In genomic region chr15:28267727-28268126, GRCh38 we compare ENCODE assay signal across 25 cellular contexts.
"Had no signal": no experiment of that assay in that cellular context is flagged by ENCODE, and none has a peak within 500 bp of the region (broad histone marks: within the 10 kb centered on the region; RNA-seq: fewer than 3 reads in every experiment).

No MANE protein-coding gene starts in this region.

- H3K27me3 Mint-ChIP-seq: effector memory CD8-positive, alpha-beta T cell; naive B cell; natural killer cell treated with Interleukin-12 subunit alpha and Interleukin-12 subunit beta and Interleukin-15 and Interleukin-18, amount 100 ng/mL, for 72 hours; stimulated activated naive CD8-positive, alpha-beta T cell treated with anti-CD3 and anti-CD28 coated beads, Interleukin-15, Interleukin-2, amounts not matched to agents 100 ng/mL and 50 ng/mL, for 24 hours had no signal

- DNase-seq: cerebellar nuclear complex; cortex of kidney; effector memory CD8-positive, alpha-beta T cell; head of caudate nucleus; mesenchymal stem cell; naive B cell; ovary; posterior cingulate gyrus; retina; right lobe of liver; stimulated activated CD4-positive, alpha-beta T cell treated with anti-CD3 and anti-CD28 coated beads, Interleukin-12 subunit alpha, Interleukin-12 subunit beta, amount 100 ng/mL, for 4 hours; stimulated activated CD4-positive, alpha-beta T cell treated with anti-CD3 and anti-CD28 coated beads, Interleukin-1b, Interleukin-23, amount 100 ng/mL, for 48 hours; stimulated activated CD4-positive, alpha-beta T cell treated with anti-CD3 and anti-CD28 coated beads, Interleukin-4, amount 100 ng/mL, for 1 hour; stimulated activated CD8-positive, alpha-beta memory T cell treated with anti-CD3 and anti-CD28 coated beads, Interleukin-4, amount 100 ng/mL, for 48 hours; transverse colon; upper lobe of right lung; uterus had no signal

- H3K9me3 ChIP-seq: mucosa of descending colon, ovary, right lobe of liver, transverse colon, upper lobe of right lung, uterus had no signal

- H3K36me3 ChIP-seq: neural progenitor cell, uterus had no signal

- H3K27ac ChIP-seq: neural progenitor cell, ovary, right lobe of liver, transverse colon, upper lobe of right lung, uterus had no signal

- H3K27me3 ChIP-seq: neural progenitor cell, ovary, right lobe of liver, transverse colon, upper lobe of right lung, uterus had no signal

- ATAC-seq: effector memory CD8-positive, alpha-beta T cell; left lobe of liver; mucosa of descending colon; natural killer cell treated with Interleukin-12 subunit alpha and Interleukin-12 subunit beta and Interleukin-15 and Interleukin-18, amount 100 ng/mL, for 72 hours; upper lobe of right lung had no signal

- H3K4me1 ChIP-seq: neural progenitor cell, right lobe of liver, transverse colon, upper lobe of right lung, uterus had no signal

- H3K4me1 Mint-ChIP-seq: mesothelial cell of epicardium, neural progenitor cell had no signal

- H3K27ac Mint-ChIP-seq: effector memory CD8-positive, alpha-beta T cell; mesothelial cell of epicardium; natural killer cell treated with Interleukin-12 subunit alpha and Interleukin-12 subunit beta and Interleukin-15 and Interleukin-18, amount 100 ng/mL, for 72 hours; neural progenitor cell; stimulated activated naive CD8-positive, alpha-beta T cell treated with anti-CD3 and anti-CD28 coated beads, Interleukin-15, Interleukin-2, amounts not matched to agents 100 ng/mL and 50 ng/mL, for 24 hours had no signal

- H3K4me3 ChIP-seq: lung, mucosa of descending colon, neural progenitor cell, ovary, right lobe of liver, smooth muscle cell, transverse colon, upper lobe of right lung, uterus had no signal

- H3K9me3 Mint-ChIP-seq: effector memory CD8-positive, alpha-beta T cell; mesothelial cell of epicardium; naive B cell; natural killer cell treated with Interleukin-12 subunit alpha and Interleukin-12 subunit beta and Interleukin-15 and Interleukin-18, amount 100 ng/mL, for 72 hours; neural progenitor cell; stimulated activated naive CD8-positive, alpha-beta T cell treated with anti-CD3 and anti-CD28 coated beads, Interleukin-15, Interleukin-2, amounts not matched to agents 100 ng/mL and 50 ng/mL, for 24 hours had no signal

- H3K4me3 Mint-ChIP-seq: effector memory CD8-positive, alpha-beta T cell; mesothelial cell of epicardium; naive B cell; natural killer cell treated with Interleukin-12 subunit alpha and Interleukin-12 subunit beta and Interleukin-15 and Interleukin-18, amount 100 ng/mL, for 72 hours; neural progenitor cell; stimulated activated naive CD8-positive, alpha-beta T cell treated with anti-CD3 and anti-CD28 coated beads, Interleukin-15, Interleukin-2, amounts not matched to agents 100 ng/mL and 50 ng/mL, for 24 hours had no signal
